Comparison of ENCODE assay signal across 2 cellular contexts in the genomic region with DNA sequence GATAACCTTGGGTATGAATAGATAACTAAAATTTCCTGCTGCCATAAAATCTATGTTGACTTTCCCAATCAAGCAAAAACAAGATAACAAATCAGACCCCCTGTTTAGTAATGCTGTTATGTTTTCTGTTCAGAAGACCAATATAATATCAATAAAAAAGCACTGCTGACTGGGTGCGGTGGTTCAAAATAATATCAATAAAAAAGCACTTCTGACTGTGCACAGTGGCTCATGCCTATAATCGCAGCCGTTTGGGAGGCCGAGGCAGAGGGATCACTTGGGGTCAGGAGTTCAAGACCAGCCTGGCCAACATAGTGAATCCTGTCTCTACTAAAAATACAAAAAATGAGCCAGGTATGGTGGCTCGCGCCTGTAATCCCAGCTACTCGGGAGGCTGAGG.
TF ChIP-seq lines count a peak whose summit lies in the region.

No MANE protein-coding gene starts in this region.

TF ChIP-seq in K562, 482 proteins besides CTCF, POLR2A, EP300 and RAD21:
- TF ChIP-seq NCOR1 (IDR thresholded peaks at IDR 0.05), result no peak
- TF ChIP-seq SRF (CRISPR knock-in tag; IDR thresholded peaks at IDR 0.05), result no peak
- no peak for TF ChIP-seq ZNF146 (CRISPR knock-in tag; IDR thresholded peaks at IDR 0.05; ENCODE audit: unreplicated experiment)
- TF ChIP-seq ZNF282 (CRISPR knock-in tag; IDR thresholded peaks at IDR 0.05), result no peak
- TF ChIP-seq, protein P1, sequence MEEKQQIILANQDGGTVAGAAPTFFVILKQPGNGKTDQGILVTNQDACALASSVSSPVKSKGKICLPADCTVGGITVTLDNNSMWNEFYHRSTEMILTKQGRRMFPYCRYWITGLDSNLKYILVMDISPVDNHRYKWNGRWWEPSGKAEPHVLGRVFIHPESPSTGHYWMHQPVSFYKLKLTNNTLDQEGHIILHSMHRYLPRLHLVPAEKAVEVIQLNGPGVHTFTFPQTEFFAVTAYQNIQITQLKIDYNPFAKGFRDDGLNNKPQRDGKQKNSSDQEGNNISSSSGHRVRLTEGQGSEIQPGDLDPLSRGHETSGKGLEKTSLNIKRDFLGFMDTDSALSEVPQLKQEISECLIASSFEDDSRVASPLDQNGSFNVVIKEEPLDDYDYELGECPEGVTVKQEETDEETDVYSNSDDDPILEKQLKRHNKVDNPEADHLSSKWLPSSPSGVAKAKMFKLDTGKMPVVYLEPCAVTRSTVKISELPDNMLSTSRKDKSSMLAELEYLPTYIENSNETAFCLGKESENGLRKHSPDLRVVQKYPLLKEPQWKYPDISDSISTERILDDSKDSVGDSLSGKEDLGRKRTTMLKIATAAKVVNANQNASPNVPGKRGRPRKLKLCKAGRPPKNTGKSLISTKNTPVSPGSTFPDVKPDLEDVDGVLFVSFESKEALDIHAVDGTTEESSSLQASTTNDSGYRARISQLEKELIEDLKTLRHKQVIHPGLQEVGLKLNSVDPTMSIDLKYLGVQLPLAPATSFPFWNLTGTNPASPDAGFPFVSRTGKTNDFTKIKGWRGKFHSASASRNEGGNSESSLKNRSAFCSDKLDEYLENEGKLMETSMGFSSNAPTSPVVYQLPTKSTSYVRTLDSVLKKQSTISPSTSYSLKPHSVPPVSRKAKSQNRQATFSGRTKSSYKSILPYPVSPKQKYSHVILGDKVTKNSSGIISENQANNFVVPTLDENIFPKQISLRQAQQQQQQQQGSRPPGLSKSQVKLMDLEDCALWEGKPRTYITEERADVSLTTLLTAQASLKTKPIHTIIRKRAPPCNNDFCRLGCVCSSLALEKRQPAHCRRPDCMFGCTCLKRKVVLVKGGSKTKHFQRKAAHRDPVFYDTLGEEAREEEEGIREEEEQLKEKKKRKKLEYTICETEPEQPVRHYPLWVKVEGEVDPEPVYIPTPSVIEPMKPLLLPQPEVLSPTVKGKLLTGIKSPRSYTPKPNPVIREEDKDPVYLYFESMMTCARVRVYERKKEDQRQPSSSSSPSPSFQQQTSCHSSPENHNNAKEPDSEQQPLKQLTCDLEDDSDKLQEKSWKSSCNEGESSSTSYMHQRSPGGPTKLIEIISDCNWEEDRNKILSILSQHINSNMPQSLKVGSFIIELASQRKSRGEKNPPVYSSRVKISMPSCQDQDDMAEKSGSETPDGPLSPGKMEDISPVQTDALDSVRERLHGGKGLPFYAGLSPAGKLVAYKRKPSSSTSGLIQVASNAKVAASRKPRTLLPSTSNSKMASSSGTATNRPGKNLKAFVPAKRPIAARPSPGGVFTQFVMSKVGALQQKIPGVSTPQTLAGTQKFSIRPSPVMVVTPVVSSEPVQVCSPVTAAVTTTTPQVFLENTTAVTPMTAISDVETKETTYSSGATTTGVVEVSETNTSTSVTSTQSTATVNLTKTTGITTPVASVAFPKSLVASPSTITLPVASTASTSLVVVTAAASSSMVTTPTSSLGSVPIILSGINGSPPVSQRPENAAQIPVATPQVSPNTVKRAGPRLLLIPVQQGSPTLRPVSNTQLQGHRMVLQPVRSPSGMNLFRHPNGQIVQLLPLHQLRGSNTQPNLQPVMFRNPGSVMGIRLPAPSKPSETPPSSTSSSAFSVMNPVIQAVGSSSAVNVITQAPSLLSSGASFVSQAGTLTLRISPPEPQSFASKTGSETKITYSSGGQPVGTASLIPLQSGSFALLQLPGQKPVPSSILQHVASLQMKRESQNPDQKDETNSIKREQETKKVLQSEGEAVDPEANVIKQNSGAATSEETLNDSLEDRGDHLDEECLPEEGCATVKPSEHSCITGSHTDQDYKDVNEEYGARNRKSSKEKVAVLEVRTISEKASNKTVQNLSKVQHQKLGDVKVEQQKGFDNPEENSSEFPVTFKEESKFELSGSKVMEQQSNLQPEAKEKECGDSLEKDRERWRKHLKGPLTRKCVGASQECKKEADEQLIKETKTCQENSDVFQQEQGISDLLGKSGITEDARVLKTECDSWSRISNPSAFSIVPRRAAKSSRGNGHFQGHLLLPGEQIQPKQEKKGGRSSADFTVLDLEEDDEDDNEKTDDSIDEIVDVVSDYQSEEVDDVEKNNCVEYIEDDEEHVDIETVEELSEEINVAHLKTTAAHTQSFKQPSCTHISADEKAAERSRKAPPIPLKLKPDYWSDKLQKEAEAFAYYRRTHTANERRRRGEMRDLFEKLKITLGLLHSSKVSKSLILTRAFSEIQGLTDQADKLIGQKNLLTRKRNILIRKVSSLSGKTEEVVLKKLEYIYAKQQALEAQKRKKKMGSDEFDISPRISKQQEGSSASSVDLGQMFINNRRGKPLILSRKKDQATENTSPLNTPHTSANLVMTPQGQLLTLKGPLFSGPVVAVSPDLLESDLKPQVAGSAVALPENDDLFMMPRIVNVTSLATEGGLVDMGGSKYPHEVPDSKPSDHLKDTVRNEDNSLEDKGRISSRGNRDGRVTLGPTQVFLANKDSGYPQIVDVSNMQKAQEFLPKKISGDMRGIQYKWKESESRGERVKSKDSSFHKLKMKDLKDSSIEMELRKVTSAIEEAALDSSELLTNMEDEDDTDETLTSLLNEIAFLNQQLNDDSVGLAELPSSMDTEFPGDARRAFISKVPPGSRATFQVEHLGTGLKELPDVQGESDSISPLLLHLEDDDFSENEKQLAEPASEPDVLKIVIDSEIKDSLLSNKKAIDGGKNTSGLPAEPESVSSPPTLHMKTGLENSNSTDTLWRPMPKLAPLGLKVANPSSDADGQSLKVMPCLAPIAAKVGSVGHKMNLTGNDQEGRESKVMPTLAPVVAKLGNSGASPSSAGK (IDR thresholded peaks at IDR 0.05), result no peak
- TF ChIP-seq ZNF707 (CRISPR knock-in tag; conservative IDR thresholded peaks at IDR 0.05), result no peak
- TF ChIP-seq GABPB1 (CRISPR knock-in tag; IDR thresholded peaks at IDR 0.05), result no peak
- TF ChIP-seq ILK (tag; IDR thresholded peaks at IDR 0.05; ENCODE audit: borderline replicate concordance, low read depth), result no peak
- no peak for TF ChIP-seq PYGO2 (tag; IDR thresholded peaks at IDR 0.05)
- no peak for TF ChIP-seq SRSF1 (IDR thresholded peaks at IDR 0.05; ENCODE audit: low read depth, low read length)
- TF ChIP-seq ZNF274 (IDR thresholded peaks at IDR 0.05; ENCODE audit: borderline replicate concordance, low read depth, low read length), result no peak
- TF ChIP-seq BCL6 (CRISPR knock-in tag; IDR thresholded peaks at IDR 0.05), result no peak
- no peak for TF ChIP-seq NEUROD1 (IDR thresholded peaks at IDR 0.05; ENCODE audit: borderline replicate concordance, low read depth, low read length, partially characterized antibody)
- TF ChIP-seq MYNN (IDR thresholded peaks at IDR 0.05), result no peak
- TF ChIP-seq MYNN (CRISPR knock-in tag; IDR thresholded peaks at IDR 0.05), result no peak
- no peak for TF ChIP-seq ZNF436 (CRISPR knock-in tag; IDR thresholded peaks at IDR 0.05)
- TF ChIP-seq ZNF232 (CRISPR knock-in tag; IDR thresholded peaks at IDR 0.05), result no peak
- no peak for TF ChIP-seq XRCC5 (IDR thresholded peaks at IDR 0.05; ENCODE audit: low read depth, low read length)
- TF ChIP-seq MAFG (tag; conservative IDR thresholded peaks at IDR 0.05), result no peak
- no peak for TF ChIP-seq ZKSCAN3 (CRISPR knock-in tag; IDR thresholded peaks at IDR 0.05)
- TF ChIP-seq NR2C1 (IDR thresholded peaks at IDR 0.05), result no peak
- TF ChIP-seq NR2C1 (tag; IDR thresholded peaks at IDR 0.05), result no peak

TF ChIP-seq in HEK293T, 16 proteins besides CTCF, POLR2A, EP300 and RAD21:
- TF ChIP-seq, protein P2, sequence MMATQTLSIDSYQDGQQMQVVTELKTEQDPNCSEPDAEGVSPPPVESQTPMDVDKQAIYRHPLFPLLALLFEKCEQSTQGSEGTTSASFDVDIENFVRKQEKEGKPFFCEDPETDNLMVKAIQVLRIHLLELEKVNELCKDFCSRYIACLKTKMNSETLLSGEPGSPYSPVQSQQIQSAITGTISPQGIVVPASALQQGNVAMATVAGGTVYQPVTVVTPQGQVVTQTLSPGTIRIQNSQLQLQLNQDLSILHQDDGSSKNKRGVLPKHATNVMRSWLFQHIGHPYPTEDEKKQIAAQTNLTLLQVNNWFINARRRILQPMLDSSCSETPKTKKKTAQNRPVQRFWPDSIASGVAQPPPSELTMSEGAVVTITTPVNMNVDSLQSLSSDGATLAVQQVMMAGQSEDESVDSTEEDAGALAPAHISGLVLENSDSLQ (IDR thresholded peaks at IDR 0.05), result no peak
- TF ChIP-seq NFRKB (IDR thresholded peaks at IDR 0.05) (no peak), ELF4 (IDR thresholded peaks at IDR 0.05) (no peak), ZNF384 (IDR thresholded peaks at IDR 0.05) (no peak), BHLHE40 (IDR thresholded peaks at IDR 0.05; ENCODE audit: borderline replicate concordance) (no peak), FOXA1 (IDR thresholded peaks at IDR 0.05) (no peak), HDGF (IDR thresholded peaks at IDR 0.05; ENCODE audit: borderline replicate concordance) (no peak), TARDBP (IDR thresholded peaks at IDR 0.05) (no peak), L3MBTL2 (conservative IDR thresholded peaks at IDR 0.05) (no peak), CTBP1 (IDR thresholded peaks at IDR 0.05; ENCODE audit: borderline replicate concordance) (no peak), ARNT (IDR thresholded peaks at IDR 0.05) (no peak), FOXK2 (IDR thresholded peaks at IDR 0.05) (no peak), SP1 (IDR thresholded peaks at IDR 0.05) (no peak), FOXM1 (IDR thresholded peaks at IDR 0.05; ENCODE audit: borderline replicate concordance) (no peak), SUZ12 (IDR thresholded peaks at IDR 0.05) (no peak), LEF1 (IDR thresholded peaks at IDR 0.05; ENCODE audit: borderline replicate concordance) (no peak)
